Comparison of ENCODE assay signal across 9 cellular contexts in the genomic region with DNA sequence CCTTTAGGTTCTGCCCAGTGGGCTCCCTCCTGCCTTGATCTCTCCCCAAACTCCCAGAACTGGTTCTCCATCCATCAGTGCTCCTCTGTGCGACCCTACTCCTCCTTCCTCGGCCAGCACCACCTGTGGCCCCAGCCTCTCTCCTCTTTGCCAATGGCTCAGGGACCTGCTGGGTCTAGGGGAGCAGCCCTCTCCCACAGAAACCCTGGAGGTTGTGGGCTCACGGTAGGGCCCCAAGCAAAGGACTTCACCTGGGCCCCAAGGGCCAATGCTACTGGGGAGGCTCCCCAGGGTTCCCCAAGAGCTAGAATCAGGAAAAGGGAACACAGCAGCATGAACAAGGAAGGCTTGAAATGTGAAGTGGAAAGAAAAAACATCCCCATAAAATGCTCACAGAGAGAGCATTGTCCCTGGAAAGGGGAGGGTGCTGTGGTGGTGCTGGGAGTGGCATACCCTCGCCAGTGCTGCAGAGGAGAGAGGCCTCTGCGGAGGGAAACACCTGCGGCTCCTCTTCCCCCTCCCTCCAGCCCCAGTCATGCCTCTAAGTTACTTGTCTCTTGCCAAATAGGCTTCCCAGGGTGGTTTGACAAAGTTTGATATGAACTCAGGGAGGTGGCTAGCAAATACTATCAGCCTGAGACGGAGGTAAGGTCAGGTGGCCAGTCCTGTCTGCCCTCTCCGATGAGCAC. TPM values are rescaled to one million over a fixed set of nuclear protein-coding genes. Genes with fewer than 3 reads are reported as not detected.
DNase-seq lines count a peak whose midpoint lies in the region; ATAC-seq and TF ChIP-seq lines count a peak whose summit lies in the region.
"Had no signal": no experiment of that assay in that cellular context is flagged by ENCODE, and none has a peak within 500 bp of the region (broad histone marks: within the 10 kb centered on the region; RNA-seq: fewer than 3 reads in every experiment).

No MANE protein-coding gene starts in this region.

- peaks cover 25% of the 10 kb centered on the region for H3K36me3 ChIP-seq in suprapubic skin

- CTCF ChIA-PET in activated CD4-positive, alpha-beta T cell treated with anti-CD3 and anti-CD28 coated beads for 36 hours (lab: Charles Lee): interaction anchor here (0.7 to 2.3 kb wide), 3 partner anchors 9 to 112 kb away, joined by 4 to 9 read pairs (median 5); no protein-coding TSS in a partner anchor
- CTCF ChIA-PET in activated CD8-positive, alpha-beta T cell treated with anti-CD3 and anti-CD28 coated beads, Interleukin-2, amount 10 ng/mL, durations not matched to agents 7 days and 5 days (lab: Charles Lee): interaction anchor here (0.6 to 8.0 kb wide), 4 partner anchors 17 to 405 kb away, joined by 3 to 63 read pairs (median 24); partner anchors contain the start of gene SRP9

- H3K4me1 ChIP-seq in suprapubic skin: peaks cover 65% of the 10 kb centered on the region

- H3K27ac Mint-ChIP-seq in activated CD4-positive, alpha-beta T cell treated with anti-CD3 and anti-CD28 coated beads for 36 hours: peak overlapping the region; percentile 52
- H3K27ac Mint-ChIP-seq in activated CD8-positive, alpha-beta T cell treated with anti-CD3 and anti-CD28 coated beads, Interleukin-2, amount 10 ng/mL, durations not matched to agents 7 days and 5 days: peak overlapping the region; percentile 92
- peak overlapping the region; percentile 41 to 97 (median 88) for H3K27ac Mint-ChIP-seq in immature natural killer cell

- no peaks in the 10 kb centered on the region for H3K9me3 Mint-ChIP-seq in activated CD4-positive, alpha-beta T cell treated with anti-CD3 and anti-CD28 coated beads for 36 hours (ENCODE audit: low read depth)
- H3K9me3 Mint-ChIP-seq in activated CD8-positive, alpha-beta T cell treated with anti-CD3 and anti-CD28 coated beads, Interleukin-2, amount 10 ng/mL, durations not matched to agents 7 days and 5 days (ENCODE audit: insufficient read depth): no peaks in the 10 kb centered on the region
- H3K9me3 Mint-ChIP-seq in immature natural killer cell: no peaks in the 10 kb centered on the region

- H3K4me3 ChIP-seq in suprapubic skin: peak overlapping the region; percentile 89

- H3K4me1 Mint-ChIP-seq in activated CD4-positive, alpha-beta T cell treated with anti-CD3 and anti-CD28 coated beads for 36 hours: peaks cover 69% of the 10 kb centered on the region
- H3K4me1 Mint-ChIP-seq in activated CD8-positive, alpha-beta T cell treated with anti-CD3 and anti-CD28 coated beads, Interleukin-2, amount 10 ng/mL, durations not matched to agents 7 days and 5 days (ENCODE audit: low read depth): peaks cover 73% of the 10 kb centered on the region
- peaks cover 45 to 59% of the 10 kb centered on the region in 2 donors for H3K4me1 Mint-ChIP-seq in immature natural killer cell

- H3K27me3 Mint-ChIP-seq in activated CD4-positive, alpha-beta T cell treated with anti-CD3 and anti-CD28 coated beads for 36 hours: no peaks in the 10 kb centered on the region
- peaks cover 8% of the 10 kb centered on the region for H3K27me3 Mint-ChIP-seq in activated CD8-positive, alpha-beta T cell treated with anti-CD3 and anti-CD28 coated beads, Interleukin-2, amount 10 ng/mL, durations not matched to agents 7 days and 5 days (ENCODE audit: low read depth)
- peaks cover 0 to 6% (median 2%) of the 10 kb centered on the region in 3 donors for H3K27me3 Mint-ChIP-seq in immature natural killer cell (ENCODE audit: low read depth in 3 of 3)

- no peak for TF ChIP-seq CTCF in suprapubic skin (IDR thresholded peaks at IDR 0.05)

- no peak for TF ChIP-seq EP300 in suprapubic skin (IDR thresholded peaks at IDR 0.05)

- POLR2A ChIA-PET in activated CD4-positive, alpha-beta T cell treated with anti-CD3 and anti-CD28 coated beads for 36 hours (lab: Charles Lee): no interaction called here
- POLR2A ChIA-PET in activated CD8-positive, alpha-beta T cell treated with anti-CD3 and anti-CD28 coated beads, Interleukin-2, amount 10 ng/mL, durations not matched to agents 7 days and 5 days (lab: Charles Lee): interaction anchor here (1.1 to 5.5 kb wide), 4 partner anchors 13 to 183 kb away, joined by 3 to 50 read pairs (median 6); partner anchors contain the start of genes H3-3A, PYCR2 and SRP9

- no peak for TF ChIP-seq POLR2A in suprapubic skin (IDR thresholded peaks at IDR 0.05)

- H3K27ac ChIP-seq in suprapubic skin: peak overlapping the region; percentile 95
- H3K27ac ChIP-seq: parathyroid adenoma had no signal

- WGBS in suprapubic skin: 62% methylated on average over 8 of the region's 8 CpGs

- DNase-seq in activated CD4-positive, alpha-beta T cell treated with anti-CD3 and anti-CD28 coated beads for 36 hours: peak; percentile 45
- DNase-seq in activated CD4-positive, alpha-beta T cell treated with anti-CD3 and anti-CD28 coated beads for 1 hour: no peak
- DNase-seq in activated CD8-positive, alpha-beta T cell treated with anti-CD3 and anti-CD28 coated beads, Interleukin-2, amount 10 ng/mL, durations not matched to agents 7 days and 5 days: no peak
- DNase-seq in immature natural killer cell (no peak), suprapubic skin (ENCODE audit: low spot score in 2 of 2) (no peak), AML-193 (lab: John Stamatoyannopoulos, UW) (no peak)

- peak; percentile 21 for ATAC-seq in activated CD4-positive, alpha-beta T cell treated with anti-CD3 and anti-CD28 coated beads for 36 hours
- ATAC-seq in activated CD8-positive, alpha-beta T cell treated with anti-CD3 and anti-CD28 coated beads, Interleukin-2, amount 10 ng/mL, durations not matched to agents 7 days and 5 days: no peak
- ATAC-seq in GM21529 (IDR thresholded peaks at IDR 0.05; ENCODE audit: unreplicated experiment) (no peak), GM19463 (IDR thresholded peaks at IDR 0.05; ENCODE audit: unreplicated experiment) (no peak)

- peaks cover 9% of the 10 kb centered on the region for H3K36me3 Mint-ChIP-seq in activated CD4-positive, alpha-beta T cell treated with anti-CD3 and anti-CD28 coated beads for 36 hours (ENCODE audit: low read depth)
- H3K36me3 Mint-ChIP-seq in activated CD8-positive, alpha-beta T cell treated with anti-CD3 and anti-CD28 coated beads, Interleukin-2, amount 10 ng/mL, durations not matched to agents 7 days and 5 days (ENCODE audit: low read depth): peaks cover 44% of the 10 kb centered on the region
- peaks cover 0 to 26% (median 8%) of the 10 kb centered on the region in 3 donors for H3K36me3 Mint-ChIP-seq in immature natural killer cell

- no peaks in the 10 kb centered on the region for H3K9me3 ChIP-seq in suprapubic skin

- peak overlapping the region; percentile 89 for H3K4me3 Mint-ChIP-seq in activated CD4-positive, alpha-beta T cell treated with anti-CD3 and anti-CD28 coated beads for 36 hours
- H3K4me3 Mint-ChIP-seq in activated CD8-positive, alpha-beta T cell treated with anti-CD3 and anti-CD28 coated beads, Interleukin-2, amount 10 ng/mL, durations not matched to agents 7 days and 5 days: peak overlapping the region; percentile 87
- H3K4me3 Mint-ChIP-seq in immature natural killer cell: peak overlapping the region; percentile 91 to 95 (median 93)

- H3K27me3 ChIP-seq in suprapubic skin: no peaks in the 10 kb centered on the region

- intact Hi-C loops in activated CD4-positive, alpha-beta T cell treated with anti-CD3 and anti-CD28 coated beads for 36 hours (cut with DNase I, micrococcal nuclease): loop anchor here in 1 of 2 experiments (2.0 to 5.0 kb wide), 4 partner anchors 13 to 183 kb away; partner anchors contain the start of gene H3-3A

RNA-seq across cellular contexts. Expression of gene TMEM63A, which starts 2.5 kb away (rescaled TPM):
- 10 to 100 TPM; 47.3 to 48.0 TPM for total RNA-seq in activated CD4-positive, alpha-beta T cell treated with anti-CD3 and anti-CD28 coated beads for 36 hours
- 10 to 100 TPM; 83.5 to 85.8 TPM for total RNA-seq in activated CD8-positive, alpha-beta T cell treated with anti-CD3 and anti-CD28 coated beads, Interleukin-2, amount 10 ng/mL, durations not matched to agents 7 days and 5 days
- polyA plus RNA-seq in immature natural killer cell: 10 to 100 TPM; 10.1 to 27.4 (median 11.1) TPM
- 100 to 1,000 TPM in 1 of 4 donors, 10 to 100 TPM in 3; 32.6 to 162 (median 48.9) TPM for total RNA-seq in suprapubic skin

RNA-seq across cellular contexts. Expression of gene LEFTY1, which starts 9.3 kb away (rescaled TPM):
- not detected for total RNA-seq in activated CD4-positive, alpha-beta T cell treated with anti-CD3 and anti-CD28 coated beads for 36 hours
- not detected for total RNA-seq in activated CD8-positive, alpha-beta T cell treated with anti-CD3 and anti-CD28 coated beads, Interleukin-2, amount 10 ng/mL, durations not matched to agents 7 days and 5 days
- not detected for polyA plus RNA-seq in immature natural killer cell
- total RNA-seq in suprapubic skin: not detected

RNA-seq across cellular contexts. Expression of gene PYCR2, which starts 44.4 kb away (rescaled TPM):
- total RNA-seq in activated CD4-positive, alpha-beta T cell treated with anti-CD3 and anti-CD28 coated beads for 36 hours: 100 to 1,000 TPM; 106 to 126 TPM
- total RNA-seq in activated CD8-positive, alpha-beta T cell treated with anti-CD3 and anti-CD28 coated beads, Interleukin-2, amount 10 ng/mL, durations not matched to agents 7 days and 5 days: 100 to 1,000 TPM; 122 to 126 TPM
- polyA plus RNA-seq in immature natural killer cell: 100 to 1,000 TPM in 1 of 3 donors, 10 to 100 TPM in 2; 62.0 to 106 (median 72.0) TPM
- total RNA-seq in suprapubic skin: 10 to 100 TPM; 28.8 to 53.8 (median 43.3) TPM
